1 cellular context compared by ENCODE assay signal in genomic region chr2:73981081-73981968, GRCh38.
A peak's percentile ranks its signal among the peaks of the same experiment; 100 is the strongest.
TF ChIP-seq lines count a peak whose summit lies in the region.

No MANE protein-coding gene starts in this region.

TF ChIP-seq in K562, 482 proteins besides CTCF, POLR2A, EP300 and RAD21 (continued from another document and continues in another):
- TF ChIP-seq, protein P1, sequence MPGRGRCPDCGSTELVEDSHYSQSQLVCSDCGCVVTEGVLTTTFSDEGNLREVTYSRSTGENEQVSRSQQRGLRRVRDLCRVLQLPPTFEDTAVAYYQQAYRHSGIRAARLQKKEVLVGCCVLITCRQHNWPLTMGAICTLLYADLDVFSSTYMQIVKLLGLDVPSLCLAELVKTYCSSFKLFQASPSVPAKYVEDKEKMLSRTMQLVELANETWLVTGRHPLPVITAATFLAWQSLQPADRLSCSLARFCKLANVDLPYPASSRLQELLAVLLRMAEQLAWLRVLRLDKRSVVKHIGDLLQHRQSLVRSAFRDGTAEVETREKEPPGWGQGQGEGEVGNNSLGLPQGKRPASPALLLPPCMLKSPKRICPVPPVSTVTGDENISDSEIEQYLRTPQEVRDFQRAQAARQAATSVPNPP (IDR thresholded peaks at IDR 0.05; ENCODE audit: borderline replicate concordance, insufficient read depth, insufficient read length): no peak
- no peak for TF ChIP-seq NR2F6 (CRISPR knock-in tag; IDR thresholded peaks at IDR 0.05)
- no peak for TF ChIP-seq SMAD2 (IDR thresholded peaks at IDR 0.05; ENCODE audit: low read depth, low read length)
- no peak for TF ChIP-seq ZBTB5 (IDR thresholded peaks at IDR 0.05)
- peak; percentile 40 for TF ChIP-seq ZBTB7A (IDR thresholded peaks at IDR 0.05; ENCODE audit: borderline replicate concordance, control insufficient read depth, low read depth, low read length)
- TF ChIP-seq NFXL1 (CRISPR knock-in tag; IDR thresholded peaks at IDR 0.05): 0 out of 2 replicates have a peak, but pooled peaks have one; percentile 31
- TF ChIP-seq ZNF224 (CRISPR knock-in tag; IDR thresholded peaks at IDR 0.05): no peak
- TF ChIP-seq NR3C1 (CRISPR knock-in tag; IDR thresholded peaks at IDR 0.05): no peak
- TF ChIP-seq ZNF134 (CRISPR knock-in tag; conservative IDR thresholded peaks at IDR 0.05): no peak
- no peak for TF ChIP-seq TARDBP (IDR thresholded peaks at IDR 0.05)
- no peak for TF ChIP-seq MXI1 (IDR thresholded peaks at IDR 0.05; ENCODE audit: low read depth, low read length)
- no peak for TF ChIP-seq ZKSCAN8 (CRISPR knock-in tag; IDR thresholded peaks at IDR 0.05)
- TF ChIP-seq, protein P2, sequence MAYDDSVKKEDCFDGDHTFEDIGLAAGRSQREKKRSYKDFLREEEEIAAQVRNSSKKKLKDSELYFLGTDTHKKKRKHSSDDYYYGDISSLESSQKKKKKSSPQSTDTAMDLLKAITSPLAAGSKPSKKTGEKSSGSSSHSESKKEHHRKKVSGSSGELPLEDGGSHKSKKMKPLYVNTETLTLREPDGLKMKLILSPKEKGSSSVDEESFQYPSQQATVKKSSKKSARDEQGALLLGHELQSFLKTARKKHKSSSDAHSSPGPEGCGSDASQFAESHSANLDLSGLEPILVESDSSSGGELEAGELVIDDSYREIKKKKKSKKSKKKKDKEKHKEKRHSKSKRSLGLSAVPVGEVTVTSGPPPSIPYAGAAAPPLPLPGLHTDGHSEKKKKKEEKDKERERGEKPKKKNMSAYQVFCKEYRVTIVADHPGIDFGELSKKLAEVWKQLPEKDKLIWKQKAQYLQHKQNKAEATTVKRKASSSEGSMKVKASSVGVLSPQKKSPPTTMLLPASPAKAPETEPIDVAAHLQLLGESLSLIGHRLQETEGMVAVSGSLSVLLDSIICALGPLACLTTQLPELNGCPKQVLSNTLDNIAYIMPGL (CRISPR knock-in tag; IDR thresholded peaks at IDR 0.05): no peak
- TF ChIP-seq, protein P3, sequence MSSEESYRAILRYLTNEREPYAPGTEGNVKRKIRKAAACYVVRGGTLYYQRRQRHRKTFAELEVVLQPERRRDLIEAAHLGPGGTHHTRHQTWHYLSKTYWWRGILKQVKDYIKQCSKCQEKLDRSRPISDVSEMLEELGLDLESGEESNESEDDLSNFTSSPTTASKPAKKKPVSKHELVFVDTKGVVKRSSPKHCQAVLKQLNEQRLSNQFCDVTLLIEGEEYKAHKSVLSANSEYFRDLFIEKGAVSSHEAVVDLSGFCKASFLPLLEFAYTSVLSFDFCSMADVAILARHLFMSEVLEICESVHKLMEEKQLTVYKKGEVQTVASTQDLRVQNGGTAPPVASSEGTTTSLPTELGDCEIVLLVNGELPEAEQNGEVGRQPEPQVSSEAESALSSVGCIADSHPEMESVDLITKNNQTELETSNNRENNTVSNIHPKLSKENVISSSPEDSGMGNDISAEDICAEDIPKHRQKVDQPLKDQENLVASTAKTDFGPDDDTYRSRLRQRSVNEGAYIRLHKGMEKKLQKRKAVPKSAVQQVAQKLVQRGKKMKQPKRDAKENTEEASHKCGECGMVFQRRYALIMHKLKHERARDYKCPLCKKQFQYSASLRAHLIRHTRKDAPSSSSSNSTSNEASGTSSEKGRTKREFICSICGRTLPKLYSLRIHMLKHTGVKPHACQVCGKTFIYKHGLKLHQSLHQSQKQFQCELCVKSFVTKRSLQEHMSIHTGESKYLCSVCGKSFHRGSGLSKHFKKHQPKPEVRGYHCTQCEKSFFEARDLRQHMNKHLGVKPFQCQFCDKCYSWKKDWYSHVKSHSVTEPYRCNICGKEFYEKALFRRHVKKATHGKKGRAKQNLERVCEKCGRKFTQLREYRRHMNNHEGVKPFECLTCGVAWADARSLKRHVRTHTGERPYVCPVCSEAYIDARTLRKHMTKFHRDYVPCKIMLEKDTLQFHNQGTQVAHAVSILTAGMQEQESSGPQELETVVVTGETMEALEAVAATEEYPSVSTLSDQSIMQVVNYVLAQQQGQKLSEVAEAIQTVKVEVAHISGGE (CRISPR knock-in tag; IDR thresholded peaks at IDR 0.05): 0 out of 6 replicates have a peak, but pooled peaks of 1 of the 3 experiments have one; percentile 36
- no peak for TF ChIP-seq GABPA (tag; conservative IDR thresholded peaks at IDR 0.05; ENCODE audit: low read depth)
- TF ChIP-seq ZNF583 (CRISPR knock-in tag; IDR thresholded peaks at IDR 0.05): no peak
- TF ChIP-seq, protein P4, sequence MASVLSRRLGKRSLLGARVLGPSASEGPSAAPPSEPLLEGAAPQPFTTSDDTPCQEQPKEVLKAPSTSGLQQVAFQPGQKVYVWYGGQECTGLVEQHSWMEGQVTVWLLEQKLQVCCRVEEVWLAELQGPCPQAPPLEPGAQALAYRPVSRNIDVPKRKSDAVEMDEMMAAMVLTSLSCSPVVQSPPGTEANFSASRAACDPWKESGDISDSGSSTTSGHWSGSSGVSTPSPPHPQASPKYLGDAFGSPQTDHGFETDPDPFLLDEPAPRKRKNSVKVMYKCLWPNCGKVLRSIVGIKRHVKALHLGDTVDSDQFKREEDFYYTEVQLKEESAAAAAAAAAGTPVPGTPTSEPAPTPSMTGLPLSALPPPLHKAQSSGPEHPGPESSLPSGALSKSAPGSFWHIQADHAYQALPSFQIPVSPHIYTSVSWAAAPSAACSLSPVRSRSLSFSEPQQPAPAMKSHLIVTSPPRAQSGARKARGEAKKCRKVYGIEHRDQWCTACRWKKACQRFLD (CRISPR knock-in tag; IDR thresholded peaks at IDR 0.05): no peak
- peak; percentile 44; the same call in 1 of the 2 replicates for TF ChIP-seq ZEB2 (IDR thresholded peaks at IDR 0.05)
- no peak for TF ChIP-seq ZNF511 (CRISPR knock-in tag; IDR thresholded peaks at IDR 0.05)
- TF ChIP-seq XRCC4 (IDR thresholded peaks at IDR 0.05; ENCODE audit: extremely low read depth, insufficient read depth, insufficient read length): no peak
- 0 out of 4 replicates have a peak, but pooled peaks of 1 of the 2 experiments have one; percentile 47 for TF ChIP-seq ZMIZ1 (IDR thresholded peaks at IDR 0.05; ENCODE audit: low read depth in 2 of 2, low read length in 2 of 2)
- TF ChIP-seq BACH1 (tag; IDR thresholded peaks at IDR 0.05): no peak
- TF ChIP-seq, protein P5, sequence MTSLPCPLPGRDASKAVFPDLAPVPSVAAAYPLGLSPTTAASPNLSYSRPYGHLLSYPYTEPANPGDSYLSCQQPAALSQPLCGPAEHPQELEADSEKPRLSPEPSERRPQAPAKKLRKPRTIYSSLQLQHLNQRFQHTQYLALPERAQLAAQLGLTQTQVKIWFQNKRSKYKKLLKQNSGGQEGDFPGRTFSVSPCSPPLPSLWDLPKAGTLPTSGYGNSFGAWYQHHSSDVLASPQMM (CRISPR knock-in tag; IDR thresholded peaks at IDR 0.05): no peak
- no peak for TF ChIP-seq DDX20 (tag; IDR thresholded peaks at IDR 0.05; ENCODE audit: low read depth)
- no peak for TF ChIP-seq CCNT2 (IDR thresholded peaks at IDR 0.05; ENCODE audit: borderline replicate concordance, extremely low read depth, insufficient read length, low read depth, low read length)
- no peak for TF ChIP-seq ZBTB17 (CRISPR knock-in tag; IDR thresholded peaks at IDR 0.05)
- TF ChIP-seq, protein P6, sequence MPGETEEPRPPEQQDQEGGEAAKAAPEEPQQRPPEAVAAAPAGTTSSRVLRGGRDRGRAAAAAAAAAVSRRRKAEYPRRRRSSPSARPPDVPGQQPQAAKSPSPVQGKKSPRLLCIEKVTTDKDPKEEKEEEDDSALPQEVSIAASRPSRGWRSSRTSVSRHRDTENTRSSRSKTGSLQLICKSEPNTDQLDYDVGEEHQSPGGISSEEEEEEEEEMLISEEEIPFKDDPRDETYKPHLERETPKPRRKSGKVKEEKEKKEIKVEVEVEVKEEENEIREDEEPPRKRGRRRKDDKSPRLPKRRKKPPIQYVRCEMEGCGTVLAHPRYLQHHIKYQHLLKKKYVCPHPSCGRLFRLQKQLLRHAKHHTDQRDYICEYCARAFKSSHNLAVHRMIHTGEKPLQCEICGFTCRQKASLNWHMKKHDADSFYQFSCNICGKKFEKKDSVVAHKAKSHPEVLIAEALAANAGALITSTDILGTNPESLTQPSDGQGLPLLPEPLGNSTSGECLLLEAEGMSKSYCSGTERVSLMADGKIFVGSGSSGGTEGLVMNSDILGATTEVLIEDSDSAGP (CRISPR knock-in tag; IDR thresholded peaks at IDR 0.05): no peak
- no peak for TF ChIP-seq ZNF133 (CRISPR knock-in tag; IDR thresholded peaks at IDR 0.05)
- peak in 1 of 2 experiments; percentile 50 for TF ChIP-seq E2F6 (IDR thresholded peaks at IDR 0.05; ENCODE audit: borderline replicate concordance in 1 of 2, extremely low read depth in 1 of 2, insufficient read depth in 1 of 2, insufficient read length in 1 of 2, low read depth in 1 of 2, low read length in 1 of 2, poor library complexity in 1 of 2, severe bottlenecking in 1 of 2)
- TF ChIP-seq, protein P7, sequence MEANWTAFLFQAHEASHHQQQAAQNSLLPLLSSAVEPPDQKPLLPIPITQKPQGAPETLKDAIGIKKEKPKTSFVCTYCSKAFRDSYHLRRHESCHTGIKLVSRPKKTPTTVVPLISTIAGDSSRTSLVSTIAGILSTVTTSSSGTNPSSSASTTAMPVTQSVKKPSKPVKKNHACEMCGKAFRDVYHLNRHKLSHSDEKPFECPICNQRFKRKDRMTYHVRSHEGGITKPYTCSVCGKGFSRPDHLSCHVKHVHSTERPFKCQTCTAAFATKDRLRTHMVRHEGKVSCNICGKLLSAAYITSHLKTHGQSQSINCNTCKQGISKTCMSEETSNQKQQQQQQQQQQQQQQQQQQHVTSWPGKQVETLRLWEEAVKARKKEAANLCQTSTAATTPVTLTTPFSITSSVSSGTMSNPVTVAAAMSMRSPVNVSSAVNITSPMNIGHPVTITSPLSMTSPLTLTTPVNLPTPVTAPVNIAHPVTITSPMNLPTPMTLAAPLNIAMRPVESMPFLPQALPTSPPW (CRISPR knock-in tag; IDR thresholded peaks at IDR 0.05): no peak
- TF ChIP-seq BHLHE40 (IDR thresholded peaks at IDR 0.05; ENCODE audit: low read length): no peak
- TF ChIP-seq MCM7 (IDR thresholded peaks at IDR 0.05): no peak
- TF ChIP-seq WHSC1 (IDR thresholded peaks at IDR 0.05; ENCODE audit: low read length): no peak
- no peak for TF ChIP-seq HDGF (IDR thresholded peaks at IDR 0.05)
- no peak for TF ChIP-seq RNF2 (IDR thresholded peaks at IDR 0.05)
- TF ChIP-seq TFAM (CRISPR knock-in tag; conservative IDR thresholded peaks at IDR 0.05): no peak
- TF ChIP-seq ZNF639 (CRISPR knock-in tag; conservative IDR thresholded peaks at IDR 0.05 in 1 of 2, IDR thresholded peaks at IDR 0.05 in 1 of 2): no peak; a peak in 1 of 4 replicates
- no peak for TF ChIP-seq SREBF1 (IDR thresholded peaks at IDR 0.05; ENCODE audit: borderline replicate concordance, low read depth, low read length)
